10 cellular contexts compared by ENCODE assay signal in genomic region chr12:50933459-50934124, GRCh38. TPM values are rescaled to one million over a fixed set of nuclear protein-coding genes. Genes with fewer than 3 reads are reported as not detected.
DNase-seq lines count a peak whose midpoint lies in the region; ATAC-seq and TF ChIP-seq lines count a peak whose summit lies in the region.
"Had no signal": no experiment of that assay in that cellular context is flagged by ENCODE, and none has a peak within 500 bp of the region (broad histone marks: within the 10 kb centered on the region; RNA-seq: fewer than 3 reads in every experiment).

No MANE protein-coding gene starts in this region.

- H3K9me3 Mint-ChIP-seq in WTC11 = no peaks in the 10 kb centered on the region
- H3K9me3 Mint-ChIP-seq in stimulated activated naive CD8-positive, alpha-beta T cell treated with anti-CD3 and anti-CD28 coated beads, Interleukin-15, amount 100 ng/mL, for 72 hours = peaks cover 4 to 10% of the 10 kb centered on the region in 2 donors
- peaks cover 10% of the 10 kb centered on the region for H3K9me3 Mint-ChIP-seq in activated T-helper 2 cell treated with anti-CD3 and anti-CD28 coated beads, Interferon-gamma antibody, Interleukin-2, Interleukin-4, amounts not matched to agents 10 μg/mL and 5 μg/mL and 100 μg/mL, durations not matched to agents 14 hours and 24 hours and 36 hours
- H3K9me3 Mint-ChIP-seq in CD8-positive, alpha-beta T cell = no peaks in the 10 kb centered on the region

- no peak overlapping the region for H3K4me3 Mint-ChIP-seq in WTC11
- H3K4me3 Mint-ChIP-seq in stimulated activated naive CD8-positive, alpha-beta T cell treated with anti-CD3 and anti-CD28 coated beads, Interleukin-15, amount 100 ng/mL, for 72 hours = no peak overlapping the region
- H3K4me3 Mint-ChIP-seq in activated T-helper 2 cell treated with anti-CD3 and anti-CD28 coated beads, Interferon-gamma antibody, Interleukin-2, Interleukin-4, amounts not matched to agents 10 μg/mL and 5 μg/mL and 100 μg/mL, durations not matched to agents 14 hours and 24 hours and 36 hours (ENCODE audit: low read depth) = no peak overlapping the region
- no peak overlapping the region for H3K4me3 Mint-ChIP-seq in CD8-positive, alpha-beta T cell

- TF ChIP-seq CTCF in WTC11 (IDR thresholded peaks at IDR 0.05) = no peak
- no peak for TF ChIP-seq CTCF in CD8-positive, alpha-beta T cell (IDR thresholded peaks at IDR 0.05)

- no peaks in the 10 kb centered on the region for H3K27me3 ChIP-seq in layer of hippocampus (ENCODE audit: control insufficient read depth, insufficient read depth, low read length)
- no peaks in the 10 kb centered on the region for H3K27me3 ChIP-seq in CD8-positive, alpha-beta T cell (ENCODE audit: insufficient read depth, low read length)

- POLR2A ChIA-PET in WTC11 (lab: Charles Lee) = no interaction called here
- POLR2A ChIA-PET in CD8-positive, alpha-beta T cell (lab: Charles Lee) = no interaction called here

- H3K27ac ChIP-seq in layer of hippocampus (ENCODE audit: low read depth, low read length) = peak overlapping the region; percentile 0
- no peak overlapping the region for H3K27ac ChIP-seq in CD8-positive, alpha-beta T cell (ENCODE audit: low read depth, low read length)

- H3K4me3 ChIP-seq in Jurkat, Clone E6-1 (ENCODE audit: low read length) = no peak overlapping the region
- H3K4me3 ChIP-seq in CD8-positive, alpha-beta T cell (ENCODE audit: low read depth, low read length) = no peak overlapping the region

- peak; percentile 15 for DNase-seq in Jurkat, Clone E6-1 (ENCODE audit: low read depth, low spot score)
- DNase-seq in WTC11 (ENCODE audit: low spot score) = no peak
- DNase-seq in stimulated activated naive CD8-positive, alpha-beta T cell treated with anti-CD3 and anti-CD28 coated beads, Interleukin-15, amount 100 ng/mL, for 72 hours = no peak
- no peak for DNase-seq in OCI-M2 (lab: John Stamatoyannopoulos, UW; ENCODE audit: unreplicated experiment)
- no peak for DNase-seq in NCI-H1436 (lab: John Stamatoyannopoulos, UW)
- no peak for DNase-seq in activated T-helper 2 cell treated with anti-CD3 and anti-CD28 coated beads, Interferon-gamma antibody, Interleukin-2, Interleukin-4, amounts not matched to agents 10 μg/mL and 5 μg/mL and 100 μg/mL, durations not matched to agents 14 hours and 24 hours and 36 hours (ENCODE audit: low spot score)
- no peak for DNase-seq in CD8-positive, alpha-beta T cell

- H3K36me3 ChIP-seq in CD8-positive, alpha-beta T cell (ENCODE audit: insufficient read depth, low read length) = no peaks in the 10 kb centered on the region

- H3K4me1 ChIP-seq in CD8-positive, alpha-beta T cell (ENCODE audit: insufficient read depth, low read length) = no peaks in the 10 kb centered on the region

- H3K27me3 Mint-ChIP-seq in WTC11 (ENCODE audit: low read depth) = no peaks in the 10 kb centered on the region
- H3K27me3 Mint-ChIP-seq in stimulated activated naive CD8-positive, alpha-beta T cell treated with anti-CD3 and anti-CD28 coated beads, Interleukin-15, amount 100 ng/mL, for 72 hours = no peaks in the 10 kb centered on the region
- H3K27me3 Mint-ChIP-seq in activated T-helper 2 cell treated with anti-CD3 and anti-CD28 coated beads, Interferon-gamma antibody, Interleukin-2, Interleukin-4, amounts not matched to agents 10 μg/mL and 5 μg/mL and 100 μg/mL, durations not matched to agents 14 hours and 24 hours and 36 hours (ENCODE audit: low read depth) = no peaks in the 10 kb centered on the region
- no peaks in the 10 kb centered on the region for H3K27me3 Mint-ChIP-seq in CD8-positive, alpha-beta T cell (ENCODE audit: low read depth)

- H3K9me3 ChIP-seq in CD8-positive, alpha-beta T cell (ENCODE audit: low read length) = no peaks in the 10 kb centered on the region

- H3K27ac Mint-ChIP-seq in WTC11 = peak overlapping the region; percentile 61
- no peak overlapping the region for H3K27ac Mint-ChIP-seq in stimulated activated naive CD8-positive, alpha-beta T cell treated with anti-CD3 and anti-CD28 coated beads, Interleukin-15, amount 100 ng/mL, for 72 hours
- H3K27ac Mint-ChIP-seq in activated T-helper 2 cell treated with anti-CD3 and anti-CD28 coated beads, Interferon-gamma antibody, Interleukin-2, Interleukin-4, amounts not matched to agents 10 μg/mL and 5 μg/mL and 100 μg/mL, durations not matched to agents 14 hours and 24 hours and 36 hours = no peak overlapping the region
- H3K27ac Mint-ChIP-seq in CD8-positive, alpha-beta T cell = no peak overlapping the region

- intact Hi-C loops in activated T-helper 2 cell treated with anti-CD3 and anti-CD28 coated beads, Interferon-gamma antibody, Interleukin-2, Interleukin-4, amounts not matched to agents 10 μg/mL and 5 μg/mL and 100 μg/mL, durations not matched to agents 14 hours and 24 hours and 36 hours (cut with micrococcal nuclease) = no loop called here
- intact Hi-C loops in CD8-positive, alpha-beta T cell (cut with DNase I, micrococcal nuclease) = no loop called here

- ATAC-seq in WTC11 = peak; percentile 75
- ATAC-seq in stimulated activated naive CD8-positive, alpha-beta T cell treated with anti-CD3 and anti-CD28 coated beads, Interleukin-15, amount 100 ng/mL, for 72 hours = peak; percentile 54
- no peak for ATAC-seq in CD8-positive, alpha-beta T cell

- H3K4me1 Mint-ChIP-seq in WTC11 = peaks cover 42% of the 10 kb centered on the region
- peaks cover 4% of the 10 kb centered on the region for H3K4me1 Mint-ChIP-seq in stimulated activated naive CD8-positive, alpha-beta T cell treated with anti-CD3 and anti-CD28 coated beads, Interleukin-15, amount 100 ng/mL, for 72 hours
- H3K4me1 Mint-ChIP-seq in activated T-helper 2 cell treated with anti-CD3 and anti-CD28 coated beads, Interferon-gamma antibody, Interleukin-2, Interleukin-4, amounts not matched to agents 10 μg/mL and 5 μg/mL and 100 μg/mL, durations not matched to agents 14 hours and 24 hours and 36 hours (ENCODE audit: low read depth) = peaks cover 14% of the 10 kb centered on the region
- H3K4me1 Mint-ChIP-seq in CD8-positive, alpha-beta T cell (ENCODE audit: low read depth) = peaks cover 4% of the 10 kb centered on the region

- H3K36me3 Mint-ChIP-seq in WTC11 = peaks cover 7% of the 10 kb centered on the region; the same call in 1 of the 2 replicates
- peaks cover 6% of the 10 kb centered on the region for H3K36me3 Mint-ChIP-seq in activated T-helper 2 cell treated with anti-CD3 and anti-CD28 coated beads, Interferon-gamma antibody, Interleukin-2, Interleukin-4, amounts not matched to agents 10 μg/mL and 5 μg/mL and 100 μg/mL, durations not matched to agents 14 hours and 24 hours and 36 hours (ENCODE audit: low read depth)
- peaks cover 16% of the 10 kb centered on the region for H3K36me3 Mint-ChIP-seq in CD8-positive, alpha-beta T cell

- CTCF ChIA-PET in WTC11 (lab: Charles Lee) = no interaction called here
- CTCF ChIA-PET in CD8-positive, alpha-beta T cell (lab: Charles Lee) = no interaction called here

TF ChIP-seq in WTC11, 78 proteins besides CTCF, POLR2A, EP300 and RAD21:
- TF ChIP-seq GABPB1 (CRISPR knock-in tag; IDR thresholded peaks at IDR 0.05) (no peak), ZNF219 (CRISPR knock-in tag; IDR thresholded peaks at IDR 0.05; ENCODE audit: borderline replicate concordance) (no peak), TP53 (CRISPR knock-in tag; IDR thresholded peaks at IDR 0.05) (no peak), ETV6 (CRISPR knock-in tag; IDR thresholded peaks at IDR 0.05) (no peak), ZBTB21 (CRISPR knock-in tag; IDR thresholded peaks at IDR 0.05; ENCODE audit: borderline replicate concordance) (no peak), SP1 (CRISPR knock-in tag; conservative IDR thresholded peaks at IDR 0.05) (no peak), ELF4 (CRISPR knock-in tag; IDR thresholded peaks at IDR 0.05; ENCODE audit: low read depth) (no peak), PRRX2 (CRISPR knock-in tag; IDR thresholded peaks at IDR 0.05) (no peak), FOXJ3 (CRISPR knock-in tag; IDR thresholded peaks at IDR 0.05; ENCODE audit: borderline replicate concordance) (no peak), ESRRA (CRISPR knock-in tag; IDR thresholded peaks at IDR 0.05; ENCODE audit: borderline replicate concordance) (no peak), ZNF532 (CRISPR knock-in tag; IDR thresholded peaks at IDR 0.05; ENCODE audit: borderline replicate concordance) (no peak), CREM (CRISPR knock-in tag; IDR thresholded peaks at IDR 0.05) (no peak), SMAD4 (CRISPR knock-in tag; IDR thresholded peaks at IDR 0.05) (no peak)
TF ChIP-seq in WTC11: peak in this region for 0.

RNA-seq across cellular contexts. Expression of gene HIGD1C, which starts 18.8 kb away (rescaled TPM):
- not detected for polyA plus RNA-seq in Jurkat, Clone E6-1 (2012; ENCODE audit: insufficient read depth, insufficient read length)
- total RNA-seq in WTC11 (2021) = not detected in 3 replicates
- not detected in 2 replicates for total RNA-seq in activated T-helper 2 cell treated with anti-CD3 and anti-CD28 coated beads, Interferon-gamma antibody, Interleukin-2, Interleukin-4, amounts not matched to agents 10 μg/mL and 5 μg/mL and 100 μg/mL, durations not matched to agents 14 hours and 24 hours and 36 hours
- total RNA-seq in CD8-positive, alpha-beta T cell = not detected
- total RNA-seq: activated naive CD4-positive, alpha-beta T cell treated with anti-CD3 and anti-CD28 coated beads, Interleukin-2, amount 50 U/mL, for 72 hours; esophagus mucosa had no signal
